Comparison of ENCODE assay signal across 10 cellular contexts in the genomic region with DNA sequence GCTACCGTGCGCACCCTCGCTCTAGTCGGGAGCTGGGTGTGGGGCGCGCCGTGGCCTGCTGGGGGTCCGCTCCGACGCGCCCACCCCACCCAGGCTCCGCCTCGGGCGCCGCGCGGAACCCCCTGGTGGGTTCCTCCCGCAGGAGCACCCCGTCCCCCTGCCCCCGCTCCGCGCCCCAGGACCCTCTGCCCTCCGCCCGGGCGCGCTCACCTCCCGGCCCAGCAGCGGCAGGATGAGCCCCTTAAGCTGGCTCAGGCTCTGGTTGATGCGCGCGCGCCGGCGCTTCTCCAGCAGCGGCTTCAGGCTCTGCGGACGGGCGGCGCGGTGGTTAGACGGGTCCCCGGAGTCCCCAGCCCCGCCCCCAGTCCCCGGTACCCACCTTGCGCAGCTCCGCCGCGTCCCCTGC. TPM values are rescaled to one million over a fixed set of nuclear protein-coding genes. Genes with fewer than 3 reads are reported as not detected.
A peak's percentile ranks its signal among the peaks of the same experiment; 100 is the strongest.
DNase-seq lines count a peak whose midpoint lies in the region; ATAC-seq, FAIRE-seq and TF ChIP-seq lines count a peak whose summit lies in the region.
"Had no signal": no experiment of that assay in that cellular context is flagged by ENCODE, and none has a peak within 500 bp of the region (broad histone marks: within the 10 kb centered on the region; RNA-seq: fewer than 3 reads in every experiment).

No MANE protein-coding gene starts in this region.

- FAIRE-seq in GM19239 (lab: Jason Lieb, UNC), result no peak

- peak overlapping the region; percentile 25 for H3K4me3 Mint-ChIP-seq in T-helper 17 cell

- 0 out of 4 replicates have a peak overlapping the region, but pooled peaks of 1 of the 2 experiments have one; percentile 12 for H3K4me3 ChIP-seq in SK-N-SH (ENCODE audit: low read depth in 2 of 2, low read length in 1 of 2)
- H3K4me3 ChIP-seq in iPS-15b (ENCODE audit: low read depth, low read length), result peak overlapping the region; percentile 58

- DNase-seq in SK-N-SH (peak; percentile 64), T-helper 17 cell (no peak), GM19239 (ENCODE audit: insufficient read length, low spot score) (no peak), mesenteric fat pad (ENCODE audit: low spot score) (no peak), NCI-H446 treated with DMSO at 0.1 percent for 48 hours (lab: John Stamatoyannopoulos, UW) (no peak)
- DNase-seq in stimulated activated naive CD8-positive, alpha-beta T cell treated with anti-CD3 and anti-CD28 coated beads, Interleukin-15, Interleukin-2, amounts not matched to agents 100 U/mL and 50 U/mL, for 24 hours, result peak; percentile 17
- DNase-seq: CD4-positive, alpha-beta memory T cell; NCI-H2029 treated with DMSO at 0.1 percent for 48 hours had no signal

- H4K20me1 ChIP-seq in SK-N-SH (ENCODE audit: insufficient read depth), result no peaks in the 10 kb centered on the region

- H3K4me1 ChIP-seq in SK-N-SH (ENCODE audit: control insufficient read depth in 1 of 2, insufficient read depth in 2 of 2, low read depth in 1 of 2, low read length in 1 of 2) (peaks cover 6 to 18% of the 10 kb centered on the region in 2 experiments; a peak in 1 of 4 replicates), iPS-15b (ENCODE audit: control insufficient read depth, insufficient read depth, low read length) (peaks cover 5% of the 10 kb centered on the region)

- TF ChIP-seq CTCF in SK-N-SH (IDR thresholded peaks at IDR 0.05), result no peak

- H3K36me3 ChIP-seq in SK-N-SH (replicated peaks in 1 of 2; ENCODE audit: control insufficient read depth in 1 of 2, insufficient read depth in 2 of 2, low read length in 1 of 2) (no peaks in the 10 kb centered on the region), iPS-15b (ENCODE audit: control insufficient read depth, insufficient read depth, low read length) (no peaks in the 10 kb centered on the region)

- H3F3A ChIP-seq in SK-N-SH (replicated peaks; ENCODE audit: insufficient read depth), result no peaks in the 10 kb centered on the region

- peaks cover 21% of the 10 kb centered on the region for H3K4me1 Mint-ChIP-seq in T-helper 17 cell

- H3K27ac Mint-ChIP-seq in T-helper 17 cell, result no peak overlapping the region
- H3K27ac Mint-ChIP-seq: CD4-positive, alpha-beta memory T cell had no signal

- POLR2A ChIA-PET in SK-N-SH (lab: Yijun Ruan, JAX), result interaction anchor here (1.5 kb wide), 1 partner anchor 183 kb away, joined by 3 read pairs; the partner anchor contains the start of gene ICMT

- no peaks in the 10 kb centered on the region for H3K9me2 ChIP-seq in SK-N-SH

- no peak overlapping the region for H3K9ac ChIP-seq in SK-N-SH
- H3K9ac ChIP-seq in iPS-15b (ENCODE audit: low read depth, low read length), result no peak overlapping the region

- H3K9me3 ChIP-seq in SK-N-SH (no peaks in the 10 kb centered on the region), T-helper 17 cell (ENCODE audit: control insufficient read depth, low read length, poor library complexity, severe bottlenecking) (no peaks in the 10 kb centered on the region), iPS-15b (ENCODE audit: control insufficient read depth, insufficient read depth, low read length) (no peaks in the 10 kb centered on the region)

- CTCF ChIA-PET in SK-N-SH (lab: Yijun Ruan, JAX), result interaction anchor here (1.0 to 16.1 kb wide), 9 partner anchors 11 to 173 kb away, joined by 3 to 290 read pairs (median 5); no protein-coding TSS in a partner anchor

- TF ChIP-seq RAD21 in SK-N-SH (IDR thresholded peaks at IDR 0.05; ENCODE audit: low read length), result no peak

- peaks cover 23% of the 10 kb centered on the region for H3K27me3 ChIP-seq in SK-N-SH (ENCODE audit: insufficient read depth)
- H3K27me3 ChIP-seq in iPS-15b (ENCODE audit: control insufficient read depth, insufficient read depth, low read length), result peaks cover 89% of the 10 kb centered on the region

- H3K27me3 Mint-ChIP-seq in T-helper 17 cell, result peaks cover 58% of the 10 kb centered on the region

- no peak overlapping the region for H3K27ac ChIP-seq in SK-N-SH (ENCODE audit: low read depth in 2 of 2, low read length in 1 of 2)

- WGBS in SK-N-SH (ENCODE audit: low lambda C conversion rate), result no CpG with 5 or more reads among the region's 48 CpGs

- H3K4me2 ChIP-seq in SK-N-SH, result peak overlapping the region; percentile 24; the same call in 1 of the 2 replicates

- no peak overlapping the region for H2AFZ ChIP-seq in SK-N-SH (ENCODE audit: low read depth)

- ATAC-seq in SK-N-SH treated with all-trans-retinoic acid at 6 μM for 48 hours (no peak), T-helper 17 cell (no peak)
- no peak for ATAC-seq in stimulated activated naive CD8-positive, alpha-beta T cell treated with anti-CD3 and anti-CD28 coated beads, Interleukin-15, Interleukin-2, amounts not matched to agents 100 U/mL and 50 U/mL, for 24 hours

- no peaks in the 10 kb centered on the region for H3K36me3 Mint-ChIP-seq in T-helper 17 cell (ENCODE audit: low read depth)
- H3K36me3 Mint-ChIP-seq: CD4-positive, alpha-beta memory T cell had no signal

- TF ChIP-seq EP300 in SK-N-SH (IDR thresholded peaks at IDR 0.05; ENCODE audit: borderline replicate concordance in 1 of 2, low read depth in 1 of 2, low read length in 1 of 2), result no peak

- no peaks in the 10 kb centered on the region for H3K79me2 ChIP-seq in SK-N-SH (ENCODE audit: insufficient read depth)

TF ChIP-seq in SK-N-SH, 30 proteins besides CTCF, POLR2A, EP300 and RAD21 (continues in another document):
- TF ChIP-seq EZH2phosphoT487 (IDR thresholded peaks at IDR 0.05; ENCODE audit: borderline replicate concordance, low read depth) (no peak), CHD2 (IDR thresholded peaks at IDR 0.05; ENCODE audit: low read length, partially characterized antibody) (no peak), NFIC (IDR thresholded peaks at IDR 0.05; ENCODE audit: borderline replicate concordance) (no peak), IRF3 (IDR thresholded peaks at IDR 0.05; ENCODE audit: low read depth, low read length) (no peak), RXRA (IDR thresholded peaks at IDR 0.05; ENCODE audit: borderline replicate concordance, low read depth) (no peak), POLR2AphosphoS5 (IDR thresholded peaks at IDR 0.05; ENCODE audit: low read depth, low read length) (no peak)

TF ChIP-seq in SK-N-SH treated with all-trans-retinoic acid at 6 μM for 48 hours, 23 proteins besides CTCF, POLR2A, EP300 and RAD21:
- TF ChIP-seq CREB5 (CRISPR knock-in tag; IDR thresholded peaks at IDR 0.05; ENCODE audit: low read depth) (no peak), TSHZ2 (CRISPR knock-in tag; IDR thresholded peaks at IDR 0.05) (no peak), GLIS3 (CRISPR knock-in tag; IDR thresholded peaks at IDR 0.05) (no peak)
TF ChIP-seq in SK-N-SH treated with all-trans-retinoic acid at 6 μM for 48 hours: peak in this region for 0.

RNA-seq across cellular contexts. Expression of gene HES2, which starts 0.3 kb away (rescaled TPM):
- polyA plus RNA-seq in SK-N-SH (2012; rRNA removed), result 0.03 TPM in 2 replicates
- 0.06 and 0.09 TPM in 2 replicates for polyA plus RNA-seq in SK-N-SH (2012; cell fraction: cytosol; rRNA removed)
- 0.10 and 0.11 TPM in 2 replicates for polyA plus RNA-seq in SK-N-SH (2012; cell fraction: nucleus; rRNA removed)
- total RNA-seq in T-helper 17 cell, result not detected
- total RNA-seq in mesenteric fat pad, result 0.19 TPM
- total RNA-seq: CD4-positive, alpha-beta memory T cell had no signal
- polyA plus RNA-seq: CD4-positive, alpha-beta memory T cell had no signal

RNA-seq across cellular contexts. Expression of gene ESPN, which starts 5.2 kb away (rescaled TPM):
- polyA plus RNA-seq in SK-N-SH (2012; rRNA removed), result 0.13 and 0.33 TPM in 2 replicates
- polyA plus RNA-seq in SK-N-SH (2012; cell fraction: cytosol; rRNA removed), result 0.04 and 0.06 TPM in 2 replicates
- 0.38 and 0.50 TPM in 2 replicates for polyA plus RNA-seq in SK-N-SH (2012; cell fraction: nucleus; rRNA removed)
- total RNA-seq in T-helper 17 cell (10 to 100 TPM; 13.2 to 15.7 TPM), mesenteric fat pad (0.80 TPM)

RNA-seq across cellular contexts. Expression of gene ACOT7, which starts 25.8 kb away (rescaled TPM):
- polyA plus RNA-seq in SK-N-SH (2012; rRNA removed), result 225 and 289 TPM in 2 replicates
- polyA plus RNA-seq in SK-N-SH (2012; cell fraction: cytosol; rRNA removed), result 134 and 197 TPM in 2 replicates
- polyA plus RNA-seq in SK-N-SH (2012; cell fraction: nucleus; rRNA removed), result 168 and 199 TPM in 2 replicates
- total RNA-seq in T-helper 17 cell (1 to 10 TPM; 4.9 to 7.1 TPM), mesenteric fat pad (9.6 TPM)

RNA-seq across cellular contexts. Expression of gene TNFRSF25, which starts 46.6 kb away (rescaled TPM):
- polyA plus RNA-seq in SK-N-SH (2012; rRNA removed), result 20.8 TPM in 2 replicates
- polyA plus RNA-seq in SK-N-SH (2012; cell fraction: cytosol; rRNA removed), result 2.6 and 5.2 TPM in 2 replicates
- 170 and 223 TPM in 2 replicates for polyA plus RNA-seq in SK-N-SH (2012; cell fraction: nucleus; rRNA removed)
- 100 to 1,000 TPM; 393 to 433 TPM for total RNA-seq in T-helper 17 cell
- total RNA-seq in mesenteric fat pad, result 6.0 TPM

Comparison
In these comparisons a context has a peak if more than half of its experiments do, and no peak if none do; other contexts are left out.
1. DNase-seq: peak in SK-N-SH (single experiment) and stimulated activated naive CD8-positive, alpha-beta T cell treated with anti-CD3 and anti-CD28 coated beads, Interleukin-15, Interleukin-2, amounts not matched to agents 100 U/mL and 50 U/mL, for 24 hours (single experiment); none in T-helper 17 cell (0 of 3), GM19239 (single experiment), mesenteric fat pad (single experiment) and NCI-H446 treated with DMSO at 0.1 percent for 48 hours (single experiment).